In genomic region chr2:134664051-134664450, GRCh38 we compare ENCODE assay signal across 22 cellular contexts. TPM values are rescaled to one million over a fixed set of nuclear protein-coding genes. Genes with fewer than 3 reads are reported as not detected.
"Had no signal": no experiment of that assay in that cellular context is flagged by ENCODE, and none has a peak within 500 bp of the region (broad histone marks: within the 10 kb centered on the region; RNA-seq: fewer than 3 reads in every experiment).

No MANE protein-coding gene starts in this region.

- H3K36me3 ChIP-seq: brain microvascular endothelial cell, Peyer's patch, SJSA1 had no signal

- H3K9me3 ChIP-seq: Peyer's patch, SJSA1 had no signal

- H3K27ac Mint-ChIP-seq: activated B cell treated with CpG ODN at 0.5 μM for 24 hours; activated CD4-positive, alpha-beta memory T cell treated with anti-CD3 and anti-CD28 coated beads for 36 hours; activated naive CD4-positive, alpha-beta T cell treated with anti-CD3 and anti-CD28 coated beads, Interleukin-2, amount 10 ng/mL, durations not matched to agents 7 days and 5 days; activated naive CD8-positive, alpha-beta T cell treated with anti-CD3 and anti-CD28 coated beads for 36 hours had no signal

- H3K27ac ChIP-seq: brain microvascular endothelial cell, Peyer's patch, SJSA1 had no signal

- H3K4me1 ChIP-seq: Peyer's patch, SJSA1 had no signal

- H3K27me3 Mint-ChIP-seq: activated B cell treated with CpG ODN at 0.5 μM for 24 hours had no signal

- H3K4me3 ChIP-seq: Peyer's patch, SJSA1 had no signal

- DNase-seq: activated B cell treated with CpG ODN at 0.5 μM for 24 hours; activated CD4-positive, alpha-beta memory T cell treated with anti-CD3 and anti-CD28 coated beads for 36 hours; activated CD4-positive, alpha-beta T cell treated with anti-CD3 and anti-CD28 coated beads, Interleukin-2, amount 10 ng/mL, durations not matched to agents 7 days and 5 days; activated CD8-positive, alpha-beta memory T cell treated with anti-CD3 and anti-CD28 coated beads for 24 hours; activated gamma-delta T cell; activated naive CD4-positive, alpha-beta T cell treated with anti-CD3 and anti-CD28 coated beads, Interleukin-2, amount 10 ng/mL, durations not matched to agents 7 days and 5 days; activated naive CD8-positive, alpha-beta T cell treated with anti-CD3 and anti-CD28 coated beads for 36 hours; activated T-cell treated with anti-CD3 and anti-CD28 coated beads, Interleukin-2, amount 50 U/mL, for 4 hours; brain microvascular endothelial cell; Kasumi-1; KBM-7; NCI-H146; NCI-H187 treated with DMSO at 0.1 percent for 48 hours; NCI-H2081 treated with DMSO at 0.1 percent for 48 hours; NCI-H446; NCI-H526; NCI-H774; Peyer's patch; SHP77; SW 1271 had no signal

- H3K36me3 Mint-ChIP-seq: activated CD4-positive, alpha-beta memory T cell treated with anti-CD3 and anti-CD28 coated beads for 36 hours; activated naive CD4-positive, alpha-beta T cell treated with anti-CD3 and anti-CD28 coated beads, Interleukin-2, amount 10 ng/mL, durations not matched to agents 7 days and 5 days; activated naive CD8-positive, alpha-beta T cell treated with anti-CD3 and anti-CD28 coated beads for 36 hours had no signal

- H3K9me3 Mint-ChIP-seq: activated B cell treated with CpG ODN at 0.5 μM for 24 hours; activated CD4-positive, alpha-beta memory T cell treated with anti-CD3 and anti-CD28 coated beads for 36 hours; activated CD4-positive, alpha-beta T cell treated with anti-CD3 and anti-CD28 coated beads, Interleukin-2, amount 10 ng/mL, durations not matched to agents 7 days and 5 days; activated naive CD4-positive, alpha-beta T cell treated with anti-CD3 and anti-CD28 coated beads, Interleukin-2, amount 10 ng/mL, durations not matched to agents 7 days and 5 days; activated naive CD8-positive, alpha-beta T cell treated with anti-CD3 and anti-CD28 coated beads for 36 hours; activated T-cell treated with anti-CD3 and anti-CD28 coated beads, Interleukin-2, amount 50 U/mL, for 4 hours had no signal

- H3K4me3 Mint-ChIP-seq: activated B cell treated with CpG ODN at 0.5 μM for 24 hours; activated CD4-positive, alpha-beta memory T cell treated with anti-CD3 and anti-CD28 coated beads for 36 hours; activated CD4-positive, alpha-beta T cell treated with anti-CD3 and anti-CD28 coated beads, Interleukin-2, amount 10 ng/mL, durations not matched to agents 7 days and 5 days; activated naive CD4-positive, alpha-beta T cell treated with anti-CD3 and anti-CD28 coated beads, Interleukin-2, amount 10 ng/mL, durations not matched to agents 7 days and 5 days; activated naive CD8-positive, alpha-beta T cell treated with anti-CD3 and anti-CD28 coated beads for 36 hours; activated T-cell treated with anti-CD3 and anti-CD28 coated beads, Interleukin-2, amount 50 U/mL, for 4 hours had no signal

- H3K27me3 ChIP-seq: brain microvascular endothelial cell, Peyer's patch, SJSA1 had no signal

- ATAC-seq: activated T-cell treated with anti-CD3 and anti-CD28 coated beads, Interleukin-2, amount 50 U/mL, for 4 hours; SK-N-SH treated with all-trans-retinoic acid at 6 μM for 48 hours had no signal

RNA-seq across cellular contexts. Expression of gene TMEM163, which starts 54.7 kb away (rescaled TPM):
- total RNA-seq: activated CD4-positive, alpha-beta T cell treated with anti-CD3 and anti-CD28 coated beads, Interleukin-2, amount 10 ng/mL, durations not matched to agents 7 days and 5 days; activated naive CD8-positive, alpha-beta T cell treated with anti-CD3 and anti-CD28 coated beads for 36 hours; SJSA1 had no signal
